ENCODE assay signal across 1 cellular context in the genomic region with DNA sequence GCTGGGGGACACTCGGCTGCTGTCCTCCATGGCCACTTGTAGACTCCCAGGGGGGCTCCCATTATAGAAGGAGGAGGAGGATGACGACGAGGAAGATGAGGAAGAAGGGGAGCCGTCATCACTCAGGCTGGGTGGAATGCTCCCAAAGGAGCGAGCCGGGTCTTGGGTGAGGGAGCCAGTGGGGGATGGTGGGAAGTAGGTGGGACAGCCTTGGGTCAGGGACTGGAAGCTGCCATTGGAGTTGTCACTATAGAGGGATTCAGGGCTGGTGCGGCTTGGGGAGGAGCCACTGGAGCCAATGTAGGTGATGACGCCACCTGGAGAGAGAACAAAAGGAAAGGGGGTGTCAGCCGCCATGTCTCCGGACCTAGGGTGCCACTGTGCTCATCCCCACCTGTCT.
TF ChIP-seq lines count a peak whose summit lies in the region.

No MANE protein-coding gene starts in this region.

TF ChIP-seq in SK-N-SH, 30 proteins besides CTCF, POLR2A, EP300 and RAD21:
- no peak for TF ChIP-seq FOXJ3 (CRISPR knock-in tag; IDR thresholded peaks at IDR 0.05)
- no peak for TF ChIP-seq POLR2AphosphoS5 (IDR thresholded peaks at IDR 0.05; ENCODE audit: low read depth, low read length)
- no peak for TF ChIP-seq MEF2A (IDR thresholded peaks at IDR 0.05; ENCODE audit: borderline replicate concordance, low read depth)
- TF ChIP-seq TCF12 (IDR thresholded peaks at IDR 0.05), result no peak
- TF ChIP-seq CHD2 (IDR thresholded peaks at IDR 0.05; ENCODE audit: low read length, partially characterized antibody), result no peak
- TF ChIP-seq SIN3A (IDR thresholded peaks at IDR 0.05; ENCODE audit: borderline replicate concordance, low read depth, low read length), result no peak
- TF ChIP-seq FOXM1 (IDR thresholded peaks at IDR 0.05; ENCODE audit: low read depth), result no peak
- no peak for TF ChIP-seq GABPA (IDR thresholded peaks at IDR 0.05; ENCODE audit: low read depth)
- TF ChIP-seq, protein P1, sequence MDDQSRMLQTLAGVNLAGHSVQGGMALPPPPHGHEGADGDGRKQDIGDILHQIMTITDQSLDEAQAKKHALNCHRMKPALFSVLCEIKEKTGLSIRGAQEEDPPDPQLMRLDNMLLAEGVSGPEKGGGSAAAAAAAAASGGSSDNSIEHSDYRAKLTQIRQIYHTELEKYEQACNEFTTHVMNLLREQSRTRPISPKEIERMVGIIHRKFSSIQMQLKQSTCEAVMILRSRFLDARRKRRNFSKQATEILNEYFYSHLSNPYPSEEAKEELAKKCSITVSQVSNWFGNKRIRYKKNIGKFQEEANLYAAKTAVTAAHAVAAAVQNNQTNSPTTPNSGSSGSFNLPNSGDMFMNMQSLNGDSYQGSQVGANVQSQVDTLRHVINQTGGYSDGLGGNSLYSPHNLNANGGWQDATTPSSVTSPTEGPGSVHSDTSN (IDR thresholded peaks at IDR 0.05), result no peak
- TF ChIP-seq MAX (IDR thresholded peaks at IDR 0.05; ENCODE audit: low read depth), result no peak
- TF ChIP-seq, protein P2, sequence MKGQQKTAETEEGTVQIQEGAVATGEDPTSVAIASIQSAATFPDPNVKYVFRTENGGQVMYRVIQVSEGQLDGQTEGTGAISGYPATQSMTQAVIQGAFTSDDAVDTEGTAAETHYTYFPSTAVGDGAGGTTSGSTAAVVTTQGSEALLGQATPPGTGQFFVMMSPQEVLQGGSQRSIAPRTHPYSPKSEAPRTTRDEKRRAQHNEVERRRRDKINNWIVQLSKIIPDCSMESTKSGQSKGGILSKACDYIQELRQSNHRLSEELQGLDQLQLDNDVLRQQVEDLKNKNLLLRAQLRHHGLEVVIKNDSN (IDR thresholded peaks at IDR 0.05; ENCODE audit: borderline replicate concordance, low read depth), result no peak
- TF ChIP-seq, protein P3, sequence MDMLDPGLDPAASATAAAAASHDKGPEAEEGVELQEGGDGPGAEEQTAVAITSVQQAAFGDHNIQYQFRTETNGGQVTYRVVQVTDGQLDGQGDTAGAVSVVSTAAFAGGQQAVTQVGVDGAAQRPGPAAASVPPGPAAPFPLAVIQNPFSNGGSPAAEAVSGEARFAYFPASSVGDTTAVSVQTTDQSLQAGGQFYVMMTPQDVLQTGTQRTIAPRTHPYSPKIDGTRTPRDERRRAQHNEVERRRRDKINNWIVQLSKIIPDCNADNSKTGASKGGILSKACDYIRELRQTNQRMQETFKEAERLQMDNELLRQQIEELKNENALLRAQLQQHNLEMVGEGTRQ (IDR thresholded peaks at IDR 0.05; ENCODE audit: borderline replicate concordance, low read depth, low read length), result no peak
- no peak for TF ChIP-seq MXI1 (IDR thresholded peaks at IDR 0.05; ENCODE audit: low read depth, low read length)
- no peak for TF ChIP-seq NRF1 (IDR thresholded peaks at IDR 0.05; ENCODE audit: low read depth, low read length)
- TF ChIP-seq RCOR1 (IDR thresholded peaks at IDR 0.05; ENCODE audit: low read length), result no peak
